In the genomic region with DNA sequence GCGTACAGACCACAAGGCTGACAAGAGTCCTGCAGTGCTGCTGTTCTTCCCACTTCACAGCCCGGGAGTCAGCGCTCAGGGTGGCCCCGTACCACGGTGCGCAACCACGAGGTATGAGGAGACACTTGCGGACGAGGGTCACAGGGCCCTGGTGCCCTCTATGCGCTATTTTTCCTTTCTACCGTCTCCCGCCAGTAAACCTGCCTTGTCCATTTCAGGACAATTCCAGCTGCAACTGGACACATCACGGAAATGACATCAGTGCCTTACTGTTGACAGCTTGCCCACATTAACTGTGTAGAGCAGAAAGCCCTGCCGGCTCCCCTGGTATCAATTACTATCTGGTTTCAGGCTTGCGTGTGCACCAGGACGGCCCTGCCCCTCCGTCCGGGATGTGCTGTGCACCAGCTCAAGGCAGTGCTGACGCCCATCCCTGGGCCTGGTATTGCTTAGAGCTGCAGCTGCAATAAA, we compare ENCODE assay signal across 12 cellular contexts.
A peak's percentile ranks its signal among the peaks of the same experiment; 100 is the strongest.
DNase-seq lines count a peak whose midpoint lies in the region; ATAC-seq and TF ChIP-seq lines count a peak whose summit lies in the region.
"Had no signal": no experiment of that assay in that cellular context is flagged by ENCODE, and none has a peak within 500 bp of the region (broad histone marks: within the 10 kb centered on the region; RNA-seq: fewer than 3 reads in every experiment).

No MANE protein-coding gene starts in this region.

- peak overlapping the region; percentile 84 for H3K27ac Mint-ChIP-seq in WTC11
- H3K27ac Mint-ChIP-seq: activated T-cell treated with anti-CD3 and anti-CD28 coated beads, Interleukin-2, amount 50 U/mL, for 24 hours; CD8-positive, alpha-beta T cell had no signal

- H3K27me3 Mint-ChIP-seq in WTC11 (ENCODE audit: low read depth) = no peaks in the 10 kb centered on the region

- H3K9me3 ChIP-seq in BE2C = no peaks in the 10 kb centered on the region
- H3K9me3 ChIP-seq: pancreas had no signal

- no peaks in the 10 kb centered on the region for H3K27me3 ChIP-seq in BE2C
- H3K27me3 ChIP-seq: pancreas had no signal

- H3K9me3 Mint-ChIP-seq in WTC11 = no peaks in the 10 kb centered on the region
- H3K9me3 Mint-ChIP-seq: activated T-cell treated with anti-CD3 and anti-CD28 coated beads, Interleukin-2, amount 50 U/mL, for 24 hours; CD8-positive, alpha-beta T cell had no signal

- H3K4me3 Mint-ChIP-seq in WTC11 = no peak overlapping the region
- H3K4me3 Mint-ChIP-seq: activated T-cell treated with anti-CD3 and anti-CD28 coated beads, Interleukin-2, amount 50 U/mL, for 24 hours; CD8-positive, alpha-beta T cell had no signal

- TF ChIP-seq CTCF in BE2C (IDR thresholded peaks at IDR 0.05; ENCODE audit: low read depth, low read length) (no peak), WTC11 (IDR thresholded peaks at IDR 0.05) (no peak)

- POLR2A ChIA-PET in WTC11 (lab: Charles Lee) = no interaction called here

- CTCF ChIA-PET in WTC11 (lab: Charles Lee) = interaction anchor here (1.3 to 3.9 kb wide), 3 partner anchors 14 to 55 kb away, joined by 8 to 15 read pairs (median 10); no protein-coding TSS in a partner anchor

- peaks cover 16% of the 10 kb centered on the region for H3K36me3 Mint-ChIP-seq in WTC11
- H3K36me3 Mint-ChIP-seq: CD8-positive, alpha-beta T cell had no signal

- H3K4me1 ChIP-seq in BE2C = peaks cover 21% of the 10 kb centered on the region

- ATAC-seq in WTC11 (no peak), HG02840 (IDR thresholded peaks at IDR 0.05; ENCODE audit: low FRiP score, unreplicated experiment) (no peak)
- ATAC-seq: CD8-positive, alpha-beta T cell; pancreas had no signal

- H3K4me3 ChIP-seq in BE2C (ENCODE audit: low read depth, low read length) = no peak overlapping the region
- H3K4me3 ChIP-seq: pancreas had no signal

- H3K36me3 ChIP-seq in BE2C = peaks cover 20% of the 10 kb centered on the region

- DNase-seq in BE2C (peak; percentile 77), WTC11 (ENCODE audit: low spot score) (no peak), head of caudate nucleus (peak in 24 of 42 donors; percentile 2 to 76 (median 46)), posterior vena cava (ENCODE audit: low spot score) (peak; percentile 76), NCI-H146 treated with DMSO at 0.1 percent for 48 hours (lab: John Stamatoyannopoulos, UW; ENCODE audit: unreplicated experiment) (no peak), KG1 (lab: John Stamatoyannopoulos, UW) (no peak), hepatic stellate cell (ENCODE audit: low spot score) (no peak)
- DNase-seq: activated T-cell treated with anti-CD3 and anti-CD28 coated beads, Interleukin-2, amount 50 U/mL, for 24 hours; CD8-positive, alpha-beta T cell; NCI-H1417 had no signal

- intact Hi-C loops in head of caudate nucleus (cut with DNase I) (no loop called here), posterior vena cava (cut with DNase I) (loop anchor here in 1 of 2 donors (10.0 kb wide), 1 partner anchor 48 kb away; no protein-coding TSS in a partner anchor)

- H3K4me1 Mint-ChIP-seq in WTC11 = peaks cover 38% of the 10 kb centered on the region

TF ChIP-seq in WTC11, 78 proteins besides CTCF, POLR2A, EP300 and RAD21:
- TF ChIP-seq ESRRA (CRISPR knock-in tag; IDR thresholded peaks at IDR 0.05; ENCODE audit: borderline replicate concordance) = no peak
- TF ChIP-seq SMAD3 (CRISPR knock-in tag; IDR thresholded peaks at IDR 0.05; ENCODE audit: borderline replicate concordance) = no peak
- no peak for TF ChIP-seq TEAD4 (CRISPR knock-in tag; IDR thresholded peaks at IDR 0.05)
- TF ChIP-seq, protein P1, sequence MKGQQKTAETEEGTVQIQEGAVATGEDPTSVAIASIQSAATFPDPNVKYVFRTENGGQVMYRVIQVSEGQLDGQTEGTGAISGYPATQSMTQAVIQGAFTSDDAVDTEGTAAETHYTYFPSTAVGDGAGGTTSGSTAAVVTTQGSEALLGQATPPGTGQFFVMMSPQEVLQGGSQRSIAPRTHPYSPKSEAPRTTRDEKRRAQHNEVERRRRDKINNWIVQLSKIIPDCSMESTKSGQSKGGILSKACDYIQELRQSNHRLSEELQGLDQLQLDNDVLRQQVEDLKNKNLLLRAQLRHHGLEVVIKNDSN (CRISPR knock-in tag; IDR thresholded peaks at IDR 0.05) = no peak
- no peak for TF ChIP-seq ATF1 (CRISPR knock-in tag; IDR thresholded peaks at IDR 0.05)
- no peak for TF ChIP-seq JAZF1 (CRISPR knock-in tag; IDR thresholded peaks at IDR 0.05)
- no peak for TF ChIP-seq EMX1 (CRISPR knock-in tag; IDR thresholded peaks at IDR 0.05)
- no peak for TF ChIP-seq NFE2L1 (CRISPR knock-in tag; IDR thresholded peaks at IDR 0.05)
- no peak for TF ChIP-seq ZNF423 (CRISPR knock-in tag; IDR thresholded peaks at IDR 0.05)
- TF ChIP-seq ZNF219 (CRISPR knock-in tag; IDR thresholded peaks at IDR 0.05; ENCODE audit: borderline replicate concordance) = no peak
- no peak for TF ChIP-seq MYBL2 (CRISPR knock-in tag; IDR thresholded peaks at IDR 0.05)
- TF ChIP-seq ZNF121 (CRISPR knock-in tag; IDR thresholded peaks at IDR 0.05) = no peak
- no peak for TF ChIP-seq IRF2 (CRISPR knock-in tag; IDR thresholded peaks at IDR 0.05; ENCODE audit: borderline replicate concordance, low read depth)
- no peak for TF ChIP-seq NFYB (CRISPR knock-in tag; conservative IDR thresholded peaks at IDR 0.05; ENCODE audit: low read depth)
- no peak for TF ChIP-seq ELF4 (CRISPR knock-in tag; IDR thresholded peaks at IDR 0.05; ENCODE audit: low read depth)
- TF ChIP-seq, protein P2, sequence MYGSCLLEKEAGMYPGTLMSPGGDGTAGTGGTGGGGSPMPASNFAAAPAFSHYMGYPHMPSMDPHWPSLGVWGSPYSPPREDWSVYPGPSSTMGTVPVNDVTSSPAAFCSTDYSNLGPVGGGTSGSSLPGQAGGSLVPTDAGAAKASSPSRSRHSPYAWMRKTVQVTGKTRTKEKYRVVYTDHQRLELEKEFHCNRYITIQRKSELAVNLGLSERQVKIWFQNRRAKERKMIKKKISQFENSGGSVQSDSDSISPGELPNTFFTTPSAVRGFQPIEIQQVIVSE (CRISPR knock-in tag; IDR thresholded peaks at IDR 0.05; ENCODE audit: borderline replicate concordance) = no peak
- no peak for TF ChIP-seq RORB (CRISPR knock-in tag; IDR thresholded peaks at IDR 0.05)
- no peak for TF ChIP-seq ZNF138 (CRISPR knock-in tag; conservative IDR thresholded peaks at IDR 0.05)
- TF ChIP-seq RELA (CRISPR knock-in tag; IDR thresholded peaks at IDR 0.05; ENCODE audit: borderline replicate concordance) = no peak
TF ChIP-seq in WTC11: peak in this region for 0.

Comparison
In these comparisons a context has a peak if more than half of its experiments do, and no peak if none do; other contexts are left out.
1. DNase-seq: peak in BE2C (single experiment), head of caudate nucleus (24 of 42) and posterior vena cava (single experiment); none in WTC11 (single experiment), NCI-H146 treated with DMSO at 0.1 percent for 48 hours (single experiment), KG1 (single experiment) and hepatic stellate cell (single experiment).